In genomic region chr4:73607375-73608026, GRCh38 we compare ENCODE assay signal across 14 cellular contexts. TPM values are rescaled to one million over a fixed set of nuclear protein-coding genes. Genes with fewer than 3 reads are reported as not detected.
A peak's percentile ranks its signal among the peaks of the same experiment; 100 is the strongest.
DNase-seq lines count a peak whose midpoint lies in the region; ATAC-seq and TF ChIP-seq lines count a peak whose summit lies in the region.
"Had no signal": no experiment of that assay in that cellular context is flagged by ENCODE, and none has a peak within 500 bp of the region (broad histone marks: within the 10 kb centered on the region; RNA-seq: fewer than 3 reads in every experiment).

No MANE protein-coding gene starts in this region.

- H3K27me3 ChIP-seq in OCI-LY3 (ENCODE audit: low read depth, low read length) (peaks cover 33% of the 10 kb centered on the region), mucosa of stomach (ENCODE audit: control insufficient read depth, insufficient read depth, low read length) (no peaks in the 10 kb centered on the region), psoas muscle (ENCODE audit: insufficient read depth in 3 of 3, low read length in 2 of 3) (peaks cover 0 to 2% (median 0%) of the 10 kb centered on the region in 3 donors)
- H3K27me3 ChIP-seq: sigmoid colon, SJCRH30 had no signal

- peak overlapping the region; percentile 47; the same call in 1 of the 2 replicates for H3K4me2 ChIP-seq in OCI-LY3 (ENCODE audit: low read length)

- H3K9ac ChIP-seq in OCI-LY3 (ENCODE audit: low read length): no peak overlapping the region
- H3K9ac ChIP-seq in mucosa of stomach (ENCODE audit: low read length): peak overlapping the region; percentile 65

- H3K79me2 ChIP-seq in OCI-LY3 (ENCODE audit: low read length): no peaks in the 10 kb centered on the region

- intact Hi-C loops in psoas muscle (cut with DNase I): no loop called here

- H3K4me1 ChIP-seq in OCI-LY3 (ENCODE audit: low read length) (peaks cover 51% of the 10 kb centered on the region), mucosa of stomach (ENCODE audit: control insufficient read depth, insufficient read depth, low read length) (peaks cover 75% of the 10 kb centered on the region), psoas muscle (no peaks in the 10 kb centered on the region)
- H3K4me1 ChIP-seq: heart left ventricle had no signal

- peaks cover 17% of the 10 kb centered on the region; the same call in 1 of the 2 replicates for H3K9me3 ChIP-seq in OCI-LY3 (ENCODE audit: insufficient read depth, low read length)
- H3K9me3 ChIP-seq in mucosa of stomach (ENCODE audit: control insufficient read depth, low read length): no peaks in the 10 kb centered on the region
- no peaks in the 10 kb centered on the region for H3K9me3 ChIP-seq in psoas muscle
- H3K9me3 ChIP-seq: heart left ventricle, sigmoid colon, SJCRH30 had no signal

- DNase-seq in stimulated activated CD4-positive, alpha-beta T cell treated with anti-CD3 and anti-CD28 coated beads, Interleukin-4, amount 100 ng/mL, for 4 hours: no peak
- DNase-seq in T-helper 9 cell (no peak), psoas muscle (no peak)
- DNase-seq: activated CD4-positive, alpha-beta T cell treated with anti-CD3 and anti-CD28 coated beads for 4 hours; activated naive CD4-positive, alpha-beta T cell treated with anti-CD3 and anti-CD28 coated beads, Interleukin-2, amount 50 U/mL, for 16 hours; dermis blood vessel endothelial cell; heart left ventricle; sigmoid colon had no signal

- peak; percentile 39 for ATAC-seq in GM21717 (IDR thresholded peaks at IDR 0.05; ENCODE audit: unreplicated experiment)
- ATAC-seq in HG02870 (IDR thresholded peaks at IDR 0.05; ENCODE audit: unreplicated experiment): no peak
- no peak for ATAC-seq in psoas muscle
- ATAC-seq: heart left ventricle had no signal

- no peaks in the 10 kb centered on the region for H4K20me1 ChIP-seq in OCI-LY3 (ENCODE audit: insufficient read depth, low read length)

- H3K36me3 ChIP-seq in OCI-LY3 (replicated peaks; ENCODE audit: low read depth, low read length): no peaks in the 10 kb centered on the region
- no peaks in the 10 kb centered on the region for H3K36me3 ChIP-seq in mucosa of stomach (ENCODE audit: control insufficient read depth, insufficient read depth, low read length)
- H3K36me3 ChIP-seq in psoas muscle (ENCODE audit: insufficient read depth in 1 of 2, low read depth in 1 of 2): no peaks in the 10 kb centered on the region
- H3K36me3 ChIP-seq: heart left ventricle, sigmoid colon, SJCRH30 had no signal

- peak overlapping the region; percentile 44; the same call in 1 of the 2 replicates for H3K4me3 ChIP-seq in GM08714 (ENCODE audit: low read length)
- H3K4me3 ChIP-seq in OCI-LY3 (ENCODE audit: low read length): no peak overlapping the region
- H3K4me3 ChIP-seq in mucosa of stomach (ENCODE audit: low read length): no peak overlapping the region
- H3K4me3 ChIP-seq in psoas muscle: no peak overlapping the region
- H3K4me3 ChIP-seq: heart left ventricle, sigmoid colon, SJCRH30 had no signal

- no peak overlapping the region for H2AFZ ChIP-seq in OCI-LY3 (ENCODE audit: low read depth, low read length)

- H3K27ac ChIP-seq in OCI-LY3 (ENCODE audit: low read length) (no peak overlapping the region), psoas muscle (no peak overlapping the region)
- H3K27ac ChIP-seq: heart left ventricle, SJCRH30 had no signal

- TF ChIP-seq CTCF in OCI-LY3 (IDR thresholded peaks at IDR 0.05; ENCODE audit: low read depth, low read length): no peak
- no peak for TF ChIP-seq CTCF in psoas muscle (IDR thresholded peaks at IDR 0.05)

RNA-seq across cellular contexts. Expression of gene RASSF6, which starts 12.7 kb away (rescaled TPM):
- total RNA-seq in psoas muscle: not detected
- under 1 TPM in 1 of 3 donors, not detected in 2; 0.01 TPM for polyA plus RNA-seq in psoas muscle
- polyA plus RNA-seq: heart left ventricle had no signal
